ENCODE assay signal across 32 cellular contexts in genomic region chr9:127458921-127459320, GRCh38.
"Had no signal": no experiment of that assay in that cellular context is flagged by ENCODE, and none has a peak within 500 bp of the region (broad histone marks: within the 10 kb centered on the region; RNA-seq: fewer than 3 reads in every experiment).

No MANE protein-coding gene starts in this region.

- ATAC-seq: activated T-cell treated with anti-CD3 and anti-CD28 coated beads, Interleukin-2, amount 50 U/mL, for 72 hours; effector memory CD8-positive, alpha-beta T cell; gastroesophageal sphincter; stimulated activated naive CD8-positive, alpha-beta T cell treated with anti-CD3 and anti-CD28 coated beads, Interleukin-15, Interleukin-2, amounts not matched to agents 100 U/mL and 50 U/mL, for 24 hours had no signal

- H3K27me3 ChIP-seq: cardiac muscle cell, dorsolateral prefrontal cortex, gastroesophageal sphincter, neutrophil, ovary, spleen, upper lobe of left lung had no signal

- H3K9me3 ChIP-seq: gastroesophageal sphincter, neutrophil, ovary, psoas muscle, spleen, thoracic aorta, upper lobe of left lung had no signal

- H3K4me1 Mint-ChIP-seq: brain had no signal

- H3K27ac Mint-ChIP-seq: activated naive CD8-positive, alpha-beta T cell; activated T-cell treated with anti-CD3 and anti-CD28 coated beads, Interleukin-2, amount 50 U/mL, for 72 hours; brain; effector memory CD8-positive, alpha-beta T cell; immature natural killer cell; mesothelial cell of epicardium; naive B cell; nephron progenitor cell; T-helper 1 cell treated with Interleukin-12 subunit alpha and Interleukin-12 subunit beta and Interleukin-4 antibody, amounts not matched to agents 30 μg/mL and 1 μg/mL, for 36 hours had no signal

- H3K4me3 Mint-ChIP-seq: activated naive CD8-positive, alpha-beta T cell; activated T-cell treated with anti-CD3 and anti-CD28 coated beads, Interleukin-2, amount 50 U/mL, for 72 hours; brain; effector memory CD8-positive, alpha-beta T cell; immature natural killer cell; mesothelial cell of epicardium; naive B cell; nephron progenitor cell; T-helper 1 cell treated with Interleukin-12 subunit alpha and Interleukin-12 subunit beta and Interleukin-4 antibody, amounts not matched to agents 30 μg/mL and 1 μg/mL, for 36 hours had no signal

- H3K4me1 ChIP-seq: gastroesophageal sphincter had no signal

- H3K4me3 ChIP-seq: cardiac muscle cell, coronary artery, dorsolateral prefrontal cortex, gastroesophageal sphincter, ovary, psoas muscle, spleen, thoracic aorta had no signal

- H3K36me3 ChIP-seq: ovary had no signal

- DNase-seq: activated CD4-positive, alpha-beta T cell treated with anti-CD3 and anti-CD28 coated beads for 4 hours; activated CD4-positive, alpha-beta T cell treated with anti-CD3 and anti-CD28 coated beads, Interleukin-2, amount 50 U/mL, for 4 hours; activated naive CD4-positive, alpha-beta T cell treated with Interleukin-2 at 50 U/mL for 16 hours; activated T-cell treated with anti-CD3 and anti-CD28 coated beads for 4 hours; activated T-cell treated with anti-CD3 and anti-CD28 coated beads, Interleukin-2, amount 50 U/mL, for 72 hours; aorta; effector memory CD8-positive, alpha-beta T cell; erythroblast; hypothalamus; immature natural killer cell; kidney; mammary epithelial cell; naive B cell; nephron progenitor cell; ovary; spleen; stimulated activated CD4-positive, alpha-beta T cell treated with anti-CD3 and anti-CD28 coated beads, Interleukin-4, amount 100 ng/mL, for 1 hour; stimulated activated naive CD8-positive, alpha-beta T cell treated with anti-CD3 and anti-CD28 coated beads, Interleukin-15, Interleukin-2, amounts not matched to agents 100 U/mL and 50 U/mL, for 24 hours; T-helper 9 cell had no signal

- H3K27me3 Mint-ChIP-seq: activated naive CD8-positive, alpha-beta T cell; effector memory CD8-positive, alpha-beta T cell; naive B cell had no signal

- H3K9me3 Mint-ChIP-seq: activated T-cell treated with anti-CD3 and anti-CD28 coated beads, Interleukin-2, amount 50 U/mL, for 72 hours; brain; effector memory CD8-positive, alpha-beta T cell; immature natural killer cell; mesothelial cell of epicardium; naive B cell; nephron progenitor cell; T-helper 1 cell treated with Interleukin-12 subunit alpha and Interleukin-12 subunit beta and Interleukin-4 antibody, amounts not matched to agents 30 μg/mL and 1 μg/mL, for 36 hours had no signal

- H3K27ac ChIP-seq: cardiac muscle cell, coronary artery, dorsolateral prefrontal cortex, gastroesophageal sphincter, neutrophil, ovary, psoas muscle, spleen, thoracic aorta, upper lobe of left lung, VCaP had no signal
